Comparison of ENCODE assay signal across 18 cellular contexts in the genomic region with DNA sequence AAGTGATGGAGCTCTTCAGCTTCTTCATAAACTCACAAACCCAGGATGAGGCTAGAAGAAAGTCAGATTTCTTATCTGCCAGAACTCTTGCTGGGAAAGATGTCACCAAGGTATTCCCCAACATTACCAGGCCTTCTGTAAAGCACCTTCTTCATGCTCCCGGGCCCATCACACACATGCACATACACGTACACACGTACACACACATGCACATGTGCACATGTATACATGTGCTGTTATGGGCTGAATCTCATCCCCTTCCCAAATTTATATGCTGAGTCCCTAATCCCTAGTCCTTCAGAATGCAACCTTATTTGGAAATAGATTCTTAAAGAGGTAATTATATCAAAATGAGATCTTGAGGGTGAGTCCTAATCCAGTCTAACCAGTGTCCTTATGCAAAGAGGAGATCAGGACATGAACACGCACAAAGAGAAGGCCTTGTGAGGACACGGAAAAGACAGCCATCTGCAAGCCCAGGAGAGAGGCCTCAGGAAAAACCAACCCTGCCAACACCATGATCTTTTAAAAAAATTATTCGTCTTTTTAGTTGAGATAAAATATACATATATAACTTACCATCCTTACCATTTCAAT.
DNase-seq lines count a peak whose midpoint lies in the region; ATAC-seq and TF ChIP-seq lines count a peak whose summit lies in the region.
"Had no signal": no experiment of that assay in that cellular context is flagged by ENCODE, and none has a peak within 500 bp of the region (broad histone marks: within the 10 kb centered on the region; RNA-seq: fewer than 3 reads in every experiment).

No MANE protein-coding gene starts in this region.

- no peak overlapping the region for H3K27ac Mint-ChIP-seq in activated CD8-positive, alpha-beta memory T cell treated with anti-CD3 and anti-CD28 coated beads, Interleukin-2, amount 10 ng/mL, durations not matched to agents 7 days and 5 days
- H3K27ac Mint-ChIP-seq in MCF 10A (ENCODE audit: low read depth, unreplicated experiment) (peak overlapping the region; percentile 0), naive B cell (peak overlapping the region in 4 of 6 donors; percentile 12 to 65 (median 31))
- H3K27ac Mint-ChIP-seq in activated naive CD8-positive, alpha-beta T cell treated with anti-CD3 and anti-CD28 coated beads for 36 hours: no peak overlapping the region
- H3K27ac Mint-ChIP-seq: activated B cell treated with CpG ODN at 0.5 μM for 24 hours; activated naive CD4-positive, alpha-beta T cell treated with anti-CD3 and anti-CD28 coated beads, Interleukin-2, amount 50 U/mL, for 24 hours; activated T-cell treated with anti-CD3 and anti-CD28 coated beads, Interleukin-2, amount 50 U/mL, for 72 hours had no signal

- no peak overlapping the region for H3K4me3 Mint-ChIP-seq in activated CD8-positive, alpha-beta memory T cell treated with anti-CD3 and anti-CD28 coated beads, Interleukin-2, amount 10 ng/mL, durations not matched to agents 7 days and 5 days
- H3K4me3 Mint-ChIP-seq in MCF 10A (ENCODE audit: unreplicated experiment): no peak overlapping the region
- no peak overlapping the region for H3K4me3 Mint-ChIP-seq in naive B cell
- H3K4me3 Mint-ChIP-seq in activated naive CD8-positive, alpha-beta T cell treated with anti-CD3 and anti-CD28 coated beads for 36 hours: no peak overlapping the region
- H3K4me3 Mint-ChIP-seq: activated B cell treated with CpG ODN at 0.5 μM for 24 hours; activated naive CD4-positive, alpha-beta T cell treated with anti-CD3 and anti-CD28 coated beads, Interleukin-2, amount 50 U/mL, for 24 hours; activated T-cell treated with anti-CD3 and anti-CD28 coated beads, Interleukin-2, amount 50 U/mL, for 72 hours; effector memory CD8-positive, alpha-beta T cell; neural crest cell had no signal

- CTCF ChIA-PET in activated CD8-positive, alpha-beta memory T cell treated with anti-CD3 and anti-CD28 coated beads, Interleukin-2, amount 10 ng/mL, durations not matched to agents 7 days and 5 days (lab: Charles Lee): interaction anchor here (1.0 to 1.8 kb wide), 2 partner anchors 29 to 76 kb away, joined by 3 to 4 read pairs; a partner anchor contains a TSS
- CTCF ChIA-PET in MCF 10A (lab: Yijun Ruan, JAX): interaction anchor here (0.7 to 10.1 kb wide), 13 partner anchors 9 to 438 kb away, joined by 3 to 98 read pairs (median 6); a partner anchor contains a TSS

- peaks cover 33% of the 10 kb centered on the region for H3K4me1 Mint-ChIP-seq in activated CD8-positive, alpha-beta memory T cell treated with anti-CD3 and anti-CD28 coated beads, Interleukin-2, amount 10 ng/mL, durations not matched to agents 7 days and 5 days
- H3K4me1 Mint-ChIP-seq in MCF 10A (ENCODE audit: insufficient read depth, unreplicated experiment): peaks cover 54% of the 10 kb centered on the region
- H3K4me1 Mint-ChIP-seq in naive B cell: peaks cover 76 to 99% (median 87%) of the 10 kb centered on the region in 3 donors
- H3K4me1 Mint-ChIP-seq in activated naive CD8-positive, alpha-beta T cell treated with anti-CD3 and anti-CD28 coated beads for 36 hours: peaks cover 33% of the 10 kb centered on the region

- no peaks in the 10 kb centered on the region for H3K27me3 Mint-ChIP-seq in activated CD8-positive, alpha-beta memory T cell treated with anti-CD3 and anti-CD28 coated beads, Interleukin-2, amount 10 ng/mL, durations not matched to agents 7 days and 5 days
- H3K27me3 Mint-ChIP-seq in MCF 10A (ENCODE audit: insufficient read depth, unreplicated experiment) (no peaks in the 10 kb centered on the region), naive B cell (no peaks in the 10 kb centered on the region)
- no peaks in the 10 kb centered on the region for H3K27me3 Mint-ChIP-seq in activated naive CD8-positive, alpha-beta T cell treated with anti-CD3 and anti-CD28 coated beads for 36 hours
- H3K27me3 Mint-ChIP-seq: activated B cell treated with CpG ODN at 0.5 μM for 24 hours; activated naive CD4-positive, alpha-beta T cell treated with anti-CD3 and anti-CD28 coated beads, Interleukin-2, amount 50 U/mL, for 24 hours had no signal

- peaks cover 5% of the 10 kb centered on the region for H3K9me3 Mint-ChIP-seq in activated CD8-positive, alpha-beta memory T cell treated with anti-CD3 and anti-CD28 coated beads, Interleukin-2, amount 10 ng/mL, durations not matched to agents 7 days and 5 days (ENCODE audit: low read depth)
- no peaks in the 10 kb centered on the region for H3K9me3 Mint-ChIP-seq in MCF 10A (ENCODE audit: unreplicated experiment)
- H3K9me3 Mint-ChIP-seq in naive B cell: peaks cover 0 to 3% (median 0%) of the 10 kb centered on the region in 7 donors
- no peaks in the 10 kb centered on the region for H3K9me3 Mint-ChIP-seq in activated naive CD8-positive, alpha-beta T cell treated with anti-CD3 and anti-CD28 coated beads for 36 hours
- H3K9me3 Mint-ChIP-seq: activated B cell treated with CpG ODN at 0.5 μM for 24 hours; activated naive CD4-positive, alpha-beta T cell treated with anti-CD3 and anti-CD28 coated beads, Interleukin-2, amount 50 U/mL, for 24 hours; activated T-cell treated with anti-CD3 and anti-CD28 coated beads, Interleukin-2, amount 50 U/mL, for 72 hours; effector memory CD8-positive, alpha-beta T cell; neural crest cell had no signal

- H3K36me3 Mint-ChIP-seq in activated CD8-positive, alpha-beta memory T cell treated with anti-CD3 and anti-CD28 coated beads, Interleukin-2, amount 10 ng/mL, durations not matched to agents 7 days and 5 days: peaks cover 8% of the 10 kb centered on the region
- no peaks in the 10 kb centered on the region for H3K36me3 Mint-ChIP-seq in MCF 10A (ENCODE audit: insufficient read depth, unreplicated experiment)
- peaks cover 4 to 7% of the 10 kb centered on the region in 2 donors for H3K36me3 Mint-ChIP-seq in naive B cell
- peaks cover 5% of the 10 kb centered on the region for H3K36me3 Mint-ChIP-seq in activated naive CD8-positive, alpha-beta T cell treated with anti-CD3 and anti-CD28 coated beads for 36 hours
- H3K36me3 Mint-ChIP-seq: activated naive CD4-positive, alpha-beta T cell treated with anti-CD3 and anti-CD28 coated beads, Interleukin-2, amount 50 U/mL, for 24 hours had no signal

- intact Hi-C loops in MCF 10A (cut with micrococcal nuclease): loop anchor here (1.0 to 2.0 kb wide), 2 partner anchors 26 to 32 kb away; no protein-coding TSS in a partner anchor

- no peak for ATAC-seq in activated CD8-positive, alpha-beta memory T cell treated with anti-CD3 and anti-CD28 coated beads, Interleukin-2, amount 10 ng/mL, durations not matched to agents 7 days and 5 days
- no peak for ATAC-seq in naive B cell (ENCODE audit: low read depth in 2 of 2)
- ATAC-seq: activated T-cell treated with anti-CD3 and anti-CD28 coated beads, Interleukin-2, amount 50 U/mL, for 72 hours; effector memory CD8-positive, alpha-beta T cell; left lung had no signal

- BruUV-seq in MCF 10A (replicated peaks; lab: Mats Ljungman, UMichigan): no TSS peak

- TF ChIP-seq CTCF in MCF 10A (IDR thresholded peaks at IDR 0.05; ENCODE audit: unreplicated experiment): no peak

- DNase-seq in activated CD8-positive, alpha-beta memory T cell treated with anti-CD3 and anti-CD28 coated beads, Interleukin-2, amount 10 ng/mL, durations not matched to agents 7 days and 5 days: peak; percentile 7
- no peak for DNase-seq in activated CD8-positive, alpha-beta memory T cell treated with anti-CD3 and anti-CD28 coated beads, Interleukin-2, amount 50 U/mL, for 48 hours
- DNase-seq in MCF 10A (ENCODE audit: unreplicated experiment): no peak
- DNase-seq in naive B cell: no peak
- no peak for DNase-seq in activated naive CD8-positive, alpha-beta T cell treated with anti-CD3 and anti-CD28 coated beads for 36 hours
- DNase-seq in DMS114 treated with DMSO at 0.1 percent for 48 hours (lab: John Stamatoyannopoulos, UW; ENCODE audit: unreplicated experiment): no peak
- no peak for DNase-seq in islet precursor cell
- no peak for DNase-seq in DMS53 (lab: John Stamatoyannopoulos, UW)
- DNase-seq: activated B cell treated with CpG ODN at 0.5 μM for 24 hours; activated T-cell treated with anti-CD3 and anti-CD28 coated beads, Interleukin-2, amount 50 U/mL, for 72 hours; DMS 273 treated with DMSO at 0.1 percent for 48 hours; effector memory CD8-positive, alpha-beta T cell; head of caudate nucleus; left lung; NCI-H1694; NCI-H748 treated with DMSO at 0.1 percent for 48 hours had no signal

- POLR2A ChIA-PET in MCF 10A (lab: Yijun Ruan, JAX): interaction anchor here (0.5 to 6.2 kb wide), 19 partner anchors 9 to 1640 kb away, joined by 3 to 81 read pairs (median 4); a partner anchor contains a TSS

Comparison
In these comparisons a context has a peak if more than half of its experiments do, and no peak if none do; other contexts are left out.
1. H3K27ac Mint-ChIP-seq: peak in MCF 10A (single experiment) and naive B cell (4 of 6); none in activated CD8-positive, alpha-beta memory T cell treated with anti-CD3 and anti-CD28 coated beads, Interleukin-2, amount 10 ng/mL, durations not matched to agents 7 days and 5 days (single experiment) and activated naive CD8-positive, alpha-beta T cell treated with anti-CD3 and anti-CD28 coated beads for 36 hours (single experiment).